29 cellular contexts compared by ENCODE assay signal in genomic region chr1:232542633-232543032, GRCh38.
DNase-seq lines count a peak whose midpoint lies in the region; ATAC-seq lines count a peak whose summit lies in the region.
"Had no signal": no experiment of that assay in that cellular context is flagged by ENCODE, and none has a peak within 500 bp of the region (broad histone marks: within the 10 kb centered on the region; RNA-seq: fewer than 3 reads in every experiment).

No MANE protein-coding gene starts in this region.

- no peak overlapping the region for H3K23ac ChIP-seq in mesenchymal stem cell (ENCODE audit: low read length in 2 of 2)

- H3K27me3 Mint-ChIP-seq in stimulated activated naive B cell treated with anti-CD40 and anti-IgM and Interleukin-4, amounts not matched to agents 10 μg/mL and 1 μg/mL and 100 μg/mL, for 72 hours, result peaks cover 0 to 4% of the 10 kb centered on the region in 2 donors
- H3K27me3 Mint-ChIP-seq: activated CD4-positive, alpha-beta memory T cell treated with anti-CD3 and anti-CD28 coated beads, Interleukin-2, amount 10 ng/mL, durations not matched to agents 7 days and 5 days; central memory CD8-positive, alpha-beta T cell had no signal

- no peak overlapping the region for H3K4ac ChIP-seq in mesenchymal stem cell (ENCODE audit: low read depth in 1 of 2, low read length in 2 of 2)

- peaks cover 0 to 4% of the 10 kb centered on the region in 2 experiments for H3K36me3 ChIP-seq in mesenchymal stem cell (ENCODE audit: control insufficient read depth in 1 of 2, insufficient read depth in 2 of 2, low read depth in 1 of 2, low read length in 2 of 2)
- H3K36me3 ChIP-seq: BE2C, left ventricle myocardium inferior, MG63, pancreas, spleen, transverse colon had no signal

- no peaks in the 10 kb centered on the region for H3K9me3 Mint-ChIP-seq in stimulated activated naive B cell treated with anti-CD40 and anti-IgM and Interleukin-4, amounts not matched to agents 10 μg/mL and 1 μg/mL and 100 μg/mL, for 72 hours
- H3K9me3 Mint-ChIP-seq: activated CD4-positive, alpha-beta memory T cell treated with anti-CD3 and anti-CD28 coated beads, Interleukin-2, amount 10 ng/mL, durations not matched to agents 7 days and 5 days; activated naive CD8-positive, alpha-beta T cell treated with anti-CD3 and anti-CD28 coated beads, Interleukin-2, amount 50 U/mL, for 24 hours; CD8-positive, alpha-beta memory T cell; central memory CD8-positive, alpha-beta T cell; naive thymus-derived CD8-positive, alpha-beta T cell had no signal

- H3K36me3 Mint-ChIP-seq in stimulated activated naive B cell treated with anti-CD40 and anti-IgM and Interleukin-4, amounts not matched to agents 10 μg/mL and 1 μg/mL and 100 μg/mL, for 72 hours, result no peaks in the 10 kb centered on the region
- H3K36me3 Mint-ChIP-seq: CD8-positive, alpha-beta memory T cell; naive thymus-derived CD8-positive, alpha-beta T cell had no signal

- no peak overlapping the region for H2BK5ac ChIP-seq in mesenchymal stem cell (ENCODE audit: low read depth, low read length, poor library complexity, severe bottlenecking)

- H3K9ac ChIP-seq in mesenchymal stem cell (ENCODE audit: low read length), result no peak overlapping the region

- no peak overlapping the region for H3K27ac Mint-ChIP-seq in stimulated activated naive B cell treated with anti-CD40 and anti-IgM and Interleukin-4, amounts not matched to agents 10 μg/mL and 1 μg/mL and 100 μg/mL, for 72 hours
- H3K27ac Mint-ChIP-seq: activated CD4-positive, alpha-beta memory T cell treated with anti-CD3 and anti-CD28 coated beads, Interleukin-2, amount 10 ng/mL, durations not matched to agents 7 days and 5 days; activated naive CD8-positive, alpha-beta T cell treated with anti-CD3 and anti-CD28 coated beads, Interleukin-2, amount 50 U/mL, for 24 hours; naive thymus-derived CD8-positive, alpha-beta T cell had no signal

- WGBS in mesenchymal stem cell, result 96% methylated on average over 5 of the region's 5 CpGs

- no peak for ATAC-seq in GM18909 (IDR thresholded peaks at IDR 0.05; ENCODE audit: poor library complexity, unreplicated experiment)
- no peak for ATAC-seq in stimulated activated naive B cell treated with anti-CD40 and anti-IgM and Interleukin-4, amounts not matched to agents 10 μg/mL and 1 μg/mL and 100 μg/mL, for 72 hours (replicated peaks)
- ATAC-seq: activated naive CD8-positive, alpha-beta T cell treated with anti-CD3 and anti-CD28 coated beads, Interleukin-2, amount 50 U/mL, for 24 hours; naive thymus-derived CD8-positive, alpha-beta T cell; pancreas had no signal

- H3K27me3 ChIP-seq in mesenchymal stem cell (ENCODE audit: control insufficient read depth in 1 of 2, insufficient read depth in 1 of 2, low read length in 2 of 2), result peaks cover 0 to under 1% of the 10 kb centered on the region in 2 experiments
- H3K27me3 ChIP-seq: BE2C, MG63, pancreas, spleen, transverse colon had no signal

- H3K4me1 ChIP-seq in mesenchymal stem cell (ENCODE audit: control insufficient read depth, insufficient read depth, low read depth, low read length), result peaks cover 20% of the 10 kb centered on the region
- H3K4me1 ChIP-seq: pancreas had no signal

- H2AFZ ChIP-seq in mesenchymal stem cell (ENCODE audit: low read depth, low read length), result no peak overlapping the region

- peak overlapping the region; percentile 65 for H2BK15ac ChIP-seq in mesenchymal stem cell (ENCODE audit: low read depth, poor library complexity, severe bottlenecking)

- peak overlapping the region; percentile 71 for H4K91ac ChIP-seq in mesenchymal stem cell (ENCODE audit: low read length)

- H3K4me3 Mint-ChIP-seq in stimulated activated naive B cell treated with anti-CD40 and anti-IgM and Interleukin-4, amounts not matched to agents 10 μg/mL and 1 μg/mL and 100 μg/mL, for 72 hours, result no peak overlapping the region
- H3K4me3 Mint-ChIP-seq: activated CD4-positive, alpha-beta memory T cell treated with anti-CD3 and anti-CD28 coated beads, Interleukin-2, amount 10 ng/mL, durations not matched to agents 7 days and 5 days; activated naive CD8-positive, alpha-beta T cell treated with anti-CD3 and anti-CD28 coated beads, Interleukin-2, amount 50 U/mL, for 24 hours; CD8-positive, alpha-beta memory T cell; central memory CD8-positive, alpha-beta T cell; naive thymus-derived CD8-positive, alpha-beta T cell had no signal

- no peak overlapping the region for H2BK120ac ChIP-seq in mesenchymal stem cell (ENCODE audit: low read depth, low read length)

- H3K14ac ChIP-seq in mesenchymal stem cell (ENCODE audit: low read length in 2 of 2), result no peak overlapping the region

- H3K4me1 Mint-ChIP-seq in stimulated activated naive B cell treated with anti-CD40 and anti-IgM and Interleukin-4, amounts not matched to agents 10 μg/mL and 1 μg/mL and 100 μg/mL, for 72 hours, result no peaks in the 10 kb centered on the region
- H3K4me1 Mint-ChIP-seq: activated CD4-positive, alpha-beta memory T cell treated with anti-CD3 and anti-CD28 coated beads, Interleukin-2, amount 10 ng/mL, durations not matched to agents 7 days and 5 days; naive thymus-derived CD8-positive, alpha-beta T cell had no signal

- H2AK5ac ChIP-seq in mesenchymal stem cell (ENCODE audit: low read length, severe bottlenecking), result no peak overlapping the region

- no peak overlapping the region for H4K8ac ChIP-seq in mesenchymal stem cell (ENCODE audit: low read length)

- H3K4me2 ChIP-seq in mesenchymal stem cell (ENCODE audit: low read length, poor library complexity, severe bottlenecking), result no peak overlapping the region

- no peak overlapping the region for H3K27ac ChIP-seq in mesenchymal stem cell (ENCODE audit: low read length, poor library complexity, severe bottlenecking)
- H3K27ac ChIP-seq: left ventricle myocardium inferior, pancreas, spleen, transverse colon had no signal

- DNase-seq in COLO829 (ENCODE audit: low spot score) (peak; percentile 48), ELF-1 (ENCODE audit: low read depth, low spot score) (peak; percentile 72), NCI-H526 treated with DMSO at 0.1 percent for 48 hours (lab: John Stamatoyannopoulos, UW) (peak; percentile 60), mesenchymal stem cell (no peak), RPMI8226 (no peak)
- no peak for DNase-seq in stimulated activated naive B cell treated with anti-CD40 and anti-IgM and Interleukin-4, amounts not matched to agents 10 μg/mL and 1 μg/mL and 100 μg/mL, for 72 hours
- DNase-seq in activated effector memory CD4-positive, alpha-beta T cell treated with Interleukin-2 at 50 U/mL for 16 hours, result no peak
- DNase-seq: ACHN; activated CD4-positive, alpha-beta memory T cell treated with anti-CD3 and anti-CD28 coated beads, Interleukin-2, amount 10 ng/mL, durations not matched to agents 7 days and 5 days; activated CD4-positive, alpha-beta T cell treated with anti-CD3 and anti-CD28 coated beads for 1 hour; activated gamma-delta T cell treated with Interleukin-2 at 50 U/mL for 16 hours; activated naive CD8-positive, alpha-beta T cell treated with anti-CD3 and anti-CD28 coated beads, Interleukin-2, amount 50 U/mL, for 24 hours; activated T-cell treated with anti-CD3 and anti-CD28 coated beads for 4 hours; BE2C; CD8-positive, alpha-beta memory T cell; dermis blood vessel endothelial cell; GDM1; left ventricle myocardium inferior; MG63; naive thymus-derived CD8-positive, alpha-beta T cell; NCI-H1436 treated with DMSO at 0.1 percent for 48 hours; NCI-H2171; NCI-H524 treated with DMSO at 0.1 percent for 48 hours; pancreas; spleen; T-helper 2 cell; transverse colon had no signal

- H3K9me3 ChIP-seq in mesenchymal stem cell (ENCODE audit: control insufficient read depth, low read length), result no peaks in the 10 kb centered on the region
- H3K9me3 ChIP-seq: BE2C, left ventricle myocardium inferior, MG63, pancreas, spleen, transverse colon had no signal

- H3K79me1 ChIP-seq in mesenchymal stem cell (replicated peaks; ENCODE audit: low read length, poor library complexity, severe bottlenecking), result peaks cover 20% of the 10 kb centered on the region

- H2BK12ac ChIP-seq in mesenchymal stem cell (ENCODE audit: low read length in 2 of 2), result peak overlapping the region in 1 of 2 experiments; percentile 46

- no peak overlapping the region for H3K18ac ChIP-seq in mesenchymal stem cell (ENCODE audit: low read depth in 1 of 2, low read length in 2 of 2)

- no peak overlapping the region for H3K4me3 ChIP-seq in mesenchymal stem cell (ENCODE audit: insufficient read depth in 1 of 2, low read depth in 1 of 2, low read length in 2 of 2)
- H3K4me3 ChIP-seq: left ventricle myocardium inferior, MG63, pancreas, spleen, transverse colon had no signal

Comparison
In these comparisons a context has a peak if more than half of its experiments do, and no peak if none do; other contexts are left out.
1. DNase-seq: peak in COLO829 (single experiment), ELF-1 (single experiment) and NCI-H526 treated with DMSO at 0.1 percent for 48 hours (single experiment); none in mesenchymal stem cell (single experiment), stimulated activated naive B cell treated with anti-CD40 and anti-IgM and Interleukin-4, amounts not matched to agents 10 μg/mL and 1 μg/mL and 100 μg/mL, for 72 hours (single experiment), activated effector memory CD4-positive, alpha-beta T cell treated with Interleukin-2 at 50 U/mL for 16 hours (single experiment) and RPMI8226 (single experiment).